In genomic region chr2:17171446-17172049, GRCh38 we compare ENCODE assay signal across 8 cellular contexts.
A peak's percentile ranks its signal among the peaks of the same experiment; 100 is the strongest.
DNase-seq lines count a peak whose midpoint lies in the region; ATAC-seq and TF ChIP-seq lines count a peak whose summit lies in the region.

No MANE protein-coding gene starts in this region.

- peak; percentile 25 for TF ChIP-seq CTCF in GM20000 (IDR thresholded peaks at IDR 0.05; ENCODE audit: extremely low read depth, missing control alignments)

- DNase-seq in DMS53 (lab: John Stamatoyannopoulos, UW) (peak; percentile 71), GM20000 (ENCODE audit: low spot score) (no peak), amniotic epithelial cell (ENCODE audit: low read depth) (peak; percentile 17), iris pigment epithelial cell (ENCODE audit: low read depth) (peak; percentile 54), T1000 (lab: John Stamatoyannopoulos, UW) (no peak), putamen (ENCODE audit: low spot score) (no peak)
- no peak for DNase-seq in stimulated activated CD4-positive, alpha-beta T cell treated with anti-CD3 and anti-CD28 coated beads, Interleukin-4, amount 100 ng/mL, for 4 hours

- peak; percentile 77 for ATAC-seq in HG03521 (IDR thresholded peaks at IDR 0.05; ENCODE audit: unreplicated experiment)

Comparison
In these comparisons a context has a peak if more than half of its experiments do, and no peak if none do; other contexts are left out.
1. DNase-seq: peak in DMS53 (single experiment), amniotic epithelial cell (single experiment) and iris pigment epithelial cell (single experiment); none in GM20000 (single experiment), T1000 (single experiment), putamen (single experiment) and stimulated activated CD4-positive, alpha-beta T cell treated with anti-CD3 and anti-CD28 coated beads, Interleukin-4, amount 100 ng/mL, for 4 hours (0 of 2).